8 cellular contexts compared by ENCODE assay signal in the genomic region with DNA sequence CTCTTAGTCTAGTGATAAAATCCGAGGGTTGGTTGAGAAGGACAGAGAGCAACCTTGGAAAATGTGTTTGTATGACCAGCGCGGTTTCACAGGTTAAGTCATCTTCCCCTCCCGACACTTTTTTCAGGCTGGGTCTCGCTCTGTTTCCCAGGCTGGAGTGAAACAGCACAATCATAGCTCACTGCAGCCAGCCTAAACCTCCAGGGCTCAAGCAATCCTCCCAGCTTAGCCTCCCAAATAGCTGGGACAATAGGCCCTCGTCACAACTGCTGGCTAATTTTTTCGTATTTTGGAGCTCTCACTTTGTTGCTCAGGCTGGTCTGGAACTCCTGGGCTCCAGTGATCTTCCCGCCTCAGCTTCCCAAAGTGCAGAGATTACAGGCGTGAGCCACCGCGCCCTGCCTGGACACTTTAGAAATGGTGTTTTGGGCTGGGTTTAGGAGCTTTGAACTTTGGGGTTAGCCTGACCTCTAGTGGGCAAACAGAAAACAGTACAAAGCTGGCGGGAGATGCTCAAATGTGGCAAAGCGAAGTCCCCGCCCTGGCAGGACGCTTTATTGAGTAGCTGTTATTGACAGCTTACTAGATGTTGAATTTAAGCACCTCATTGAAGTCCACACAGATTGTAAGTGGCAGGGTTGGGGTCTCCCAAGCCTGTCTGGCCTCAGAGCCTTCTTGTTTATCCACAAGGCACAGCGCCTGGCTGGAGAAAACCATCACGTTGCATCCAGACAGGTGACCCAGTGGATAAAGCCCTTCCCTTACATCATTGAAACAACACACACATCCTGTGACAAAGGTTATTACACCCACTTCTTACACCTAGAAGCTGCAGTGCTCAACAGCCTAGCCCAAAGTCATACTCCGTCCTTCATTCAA. TPM values are rescaled to one million over a fixed set of nuclear protein-coding genes. Genes with fewer than 3 reads are reported as not detected.
A peak's percentile ranks its signal among the peaks of the same experiment; 100 is the strongest.
DNase-seq lines count a peak whose midpoint lies in the region; ATAC-seq, FAIRE-seq and TF ChIP-seq lines count a peak whose summit lies in the region.

No MANE protein-coding gene starts in this region.

- no peaks in the 10 kb centered on the region for H3K9me3 Mint-ChIP-seq in activated T-helper 17 cell treated with anti-CD3 and anti-CD28 coated beads, Interleukin-2, amount 50 U/mL, for 72 hours

- intact Hi-C loops in pancreas (cut with DNase I) (loop anchor here in 1 of 3 donors (5.0 kb wide), 1 partner anchor 457 kb away; no protein-coding TSS in a partner anchor), upper lobe of right lung (cut with DNase I) (loop anchor here (10.0 kb wide), 1 partner anchor 460 kb away; no protein-coding TSS in a partner anchor)

- H3K36me3 ChIP-seq in pancreas (no peaks in the 10 kb centered on the region), upper lobe of right lung (no peaks in the 10 kb centered on the region)

- DNase-seq in NCI-H1436 (lab: John Stamatoyannopoulos, UW): peak; percentile 32
- DNase-seq in NCI-H1436 treated with DMSO at 0.1 percent for 48 hours (lab: John Stamatoyannopoulos, UW): no peak
- peak; percentile 61 for DNase-seq in HuH-7 (ENCODE audit: low spot score)
- peak; percentile 64 for DNase-seq in RKO (ENCODE audit: low spot score)
- DNase-seq in foreskin keratinocyte: peak in 1 of 2 donors; percentile 46
- DNase-seq in pancreas: peak in 4 of 6 donors; percentile 16 to 62 (median 24)
- DNase-seq in upper lobe of right lung: no peak

- WGBS in pancreas, 2 donors: 32 to 36% methylated on average over 18 of the region's 18 CpGs

- H3K36me3 Mint-ChIP-seq in activated T-helper 17 cell treated with anti-CD3 and anti-CD28 coated beads, Interleukin-2, amount 50 U/mL, for 72 hours (ENCODE audit: low read depth): no peaks in the 10 kb centered on the region

- ATAC-seq in activated T-helper 17 cell treated with anti-CD3 and anti-CD28 coated beads, Interleukin-2, amount 50 U/mL, for 72 hours (replicated peaks): peak; percentile 84
- ATAC-seq in foreskin keratinocyte (peak; percentile 77), pancreas (peak; percentile 66 to 96 (median 92)), upper lobe of right lung (peak; percentile 94)

- H3K27me3 ChIP-seq in foreskin keratinocyte (no peaks in the 10 kb centered on the region), pancreas (no peaks in the 10 kb centered on the region), upper lobe of right lung (peaks cover 14% of the 10 kb centered on the region)

- TF ChIP-seq CTCF in foreskin keratinocyte (conservative IDR thresholded peaks at IDR 0.05) (peak; percentile 86), pancreas (IDR thresholded peaks at IDR 0.05) (peak; percentile 55 to 70 (median 66)), upper lobe of right lung (IDR thresholded peaks at IDR 0.05) (peak; percentile 73)

- H3K27ac ChIP-seq in foreskin keratinocyte (no peak overlapping the region), pancreas (no peak overlapping the region), upper lobe of right lung (no peak overlapping the region)

- no peak overlapping the region for H3K27ac Mint-ChIP-seq in activated T-helper 17 cell treated with anti-CD3 and anti-CD28 coated beads, Interleukin-2, amount 50 U/mL, for 72 hours

- no peaks in the 10 kb centered on the region for H3K4me1 Mint-ChIP-seq in activated T-helper 17 cell treated with anti-CD3 and anti-CD28 coated beads, Interleukin-2, amount 50 U/mL, for 72 hours

- no peak for FAIRE-seq in pancreas (lab: Jason Lieb, UNC)

- peaks cover 6% of the 10 kb centered on the region for H3K27me3 Mint-ChIP-seq in activated T-helper 17 cell treated with anti-CD3 and anti-CD28 coated beads, Interleukin-2, amount 50 U/mL, for 72 hours

- H3K9me3 ChIP-seq in pancreas: no peaks in the 10 kb centered on the region
- no peaks in the 10 kb centered on the region for H3K9me3 ChIP-seq in upper lobe of right lung

- no peaks in the 10 kb centered on the region for H3K4me1 ChIP-seq in foreskin keratinocyte
- H3K4me1 ChIP-seq in pancreas: no peaks in the 10 kb centered on the region
- H3K4me1 ChIP-seq in upper lobe of right lung: no peaks in the 10 kb centered on the region

- H3K4me3 Mint-ChIP-seq in activated T-helper 17 cell treated with anti-CD3 and anti-CD28 coated beads, Interleukin-2, amount 50 U/mL, for 72 hours: no peak overlapping the region

- H3K4me3 ChIP-seq in pancreas (no peak overlapping the region), upper lobe of right lung (no peak overlapping the region)

RNA-seq across cellular contexts. Expression of a gene that starts 34.7 kb away (rescaled TPM):
- 10 to 100 TPM; 51.6 to 88.8 TPM for total RNA-seq in activated T-helper 17 cell treated with anti-CD3 and anti-CD28 coated beads, Interleukin-2, amount 50 U/mL, for 72 hours
- 27.4 and 27.8 TPM in 2 replicates for total RNA-seq in foreskin keratinocyte
- polyA plus RNA-seq in foreskin keratinocyte: 13.1 and 15.4 TPM in 2 replicates
- total RNA-seq in pancreas: 10 to 100 TPM; 13.8 to 29.5 (median 19.7) TPM
- polyA plus RNA-seq in pancreas: 10 to 100 TPM; 19.2 to 31.3 TPM
- total RNA-seq in upper lobe of right lung: 43.8 TPM

Comparison
In these comparisons a context has a peak if more than half of its experiments do, and no peak if none do; other contexts are left out.
1. DNase-seq: peak in NCI-H1436 (single experiment), HuH-7 (single experiment), RKO (single experiment) and pancreas (4 of 6); none in NCI-H1436 treated with DMSO at 0.1 percent for 48 hours (single experiment) and upper lobe of right lung (single experiment).
2. Peak in every context shown above with its lines, with median percentiles within 50 percentile points of each other: ATAC-seq and CTCF ChIP-seq.